ENCODE assay signal across 28 cellular contexts in genomic region chr5:180316586-180316985, GRCh38.
"Had no signal": no experiment of that assay in that cellular context is flagged by ENCODE, and none has a peak within 500 bp of the region (broad histone marks: within the 10 kb centered on the region; RNA-seq: fewer than 3 reads in every experiment).

No MANE protein-coding gene starts in this region.

- H3K9me3 ChIP-seq: left lung, neutrophil, right atrium auricular region, right lobe of liver, stomach, testis, thyroid gland, transverse colon, upper lobe of left lung had no signal

- FAIRE-seq: urothelium cell line had no signal

- H3K4me2 ChIP-seq: hepatocyte, neural progenitor cell had no signal

- H3K79me2 ChIP-seq: hepatocyte, parathyroid adenoma had no signal

- H3K36me3 ChIP-seq: neural progenitor cell, neutrophil, right lobe of liver, thyroid gland, transverse colon had no signal

- H3K27ac ChIP-seq: hepatocyte, left lung, neural progenitor cell, neutrophil, parathyroid adenoma, right atrium auricular region, right lobe of liver, stomach, testis, thyroid gland, transverse colon, upper lobe of left lung had no signal

- H2AFZ ChIP-seq: hepatocyte, neural progenitor cell, parathyroid adenoma had no signal

- DNase-seq: islet precursor cell; kidney glomerular epithelial cell; left colon; left lung; mesendoderm; naive B cell; natural killer cell; nephron progenitor cell; occipital lobe; right lobe of liver; stimulated activated CD4-positive, alpha-beta T cell treated with anti-CD3 and anti-CD28 coated beads, Interleukin-12 subunit alpha, Interleukin-12 subunit beta, amount 100 ng/mL, for 4 hours; stimulated activated CD4-positive, alpha-beta T cell treated with anti-CD3 and anti-CD28 coated beads, Interleukin-15, amount 100 ng/mL, for 24 hours; stimulated activated CD4-positive, alpha-beta T cell treated with anti-CD3 and anti-CD28 coated beads, Interleukin-2, amount 100 ng/mL, for 24 hours; stimulated activated CD4-positive, alpha-beta T cell treated with anti-CD3 and anti-CD28 coated beads, Interleukin-4, amount 100 ng/mL, for 1 hour; stimulated activated naive B cell treated with anti-CD40 and anti-IgM and Interleukin-4, amounts not matched to agents 10 μg/mL and 1 μg/mL and 100 μg/mL, for 72 hours; stimulated activated naive CD8-positive, alpha-beta T cell treated with anti-CD3 and anti-CD28 coated beads, Interleukin-15, Interleukin-2, amounts not matched to agents 100 U/mL and 50 U/mL, for 24 hours; stomach; testis; thyroid gland; transverse colon; upper lobe of left lung had no signal

- H3K9ac ChIP-seq: neural progenitor cell, parathyroid adenoma had no signal

- H3K27me3 ChIP-seq: hepatocyte, neural progenitor cell, right atrium auricular region, right lobe of liver, testis, thyroid gland, transverse colon, upper lobe of left lung had no signal

- H3K4me1 ChIP-seq: left lung, neural progenitor cell, parathyroid adenoma, right atrium auricular region, right lobe of liver, stomach, testis, transverse colon, upper lobe of left lung had no signal

- ATAC-seq: left colon; natural killer cell; stimulated activated naive B cell treated with anti-CD40 and anti-IgM and Interleukin-4, amounts not matched to agents 10 μg/mL and 1 μg/mL and 100 μg/mL, for 72 hours; stimulated activated naive CD8-positive, alpha-beta T cell treated with anti-CD3 and anti-CD28 coated beads, Interleukin-15, Interleukin-2, amounts not matched to agents 100 U/mL and 50 U/mL, for 24 hours had no signal

- H3K4me3 ChIP-seq: hepatocyte, left lung, lung, neural progenitor cell, right atrium auricular region, right lobe of liver, stomach, testis, thyroid gland, transverse colon, upper lobe of left lung had no signal
